30 cellular contexts compared by ENCODE assay signal in the genomic region with DNA sequence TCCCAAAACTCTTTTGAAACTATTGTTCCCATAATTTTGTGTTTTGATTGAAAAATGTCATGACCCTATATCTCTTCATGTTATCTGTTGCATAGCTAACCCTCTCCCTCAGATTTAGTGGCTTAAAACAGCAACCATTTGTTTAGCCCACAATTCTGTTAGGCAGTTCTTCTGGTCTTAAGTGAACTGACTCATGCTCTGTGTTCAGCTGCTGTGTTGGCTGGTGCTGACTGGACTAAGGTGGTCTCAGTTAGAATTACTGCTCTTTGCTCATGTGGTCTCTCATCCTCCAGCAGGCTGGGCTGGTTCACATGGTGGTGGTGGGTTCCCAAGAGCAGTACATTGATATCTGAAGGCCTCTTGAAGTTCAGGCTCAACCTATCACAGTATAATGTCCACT.
"Had no signal": no experiment of that assay in that cellular context is flagged by ENCODE, and none has a peak within 500 bp of the region (broad histone marks: within the 10 kb centered on the region; RNA-seq: fewer than 3 reads in every experiment).

No MANE protein-coding gene starts in this region.

- H3K36me3 ChIP-seq: neural progenitor cell, ovary, right lobe of liver, sigmoid colon, spleen, suprapubic skin, tibial artery, upper lobe of left lung, uterus had no signal

- DNase-seq: naive thymus-derived CD4-positive, alpha-beta T cell; natural killer cell; occipital lobe; ovary; posterior cingulate gyrus; psoas muscle; right cardiac atrium; right lobe of liver; sigmoid colon; spleen; stimulated activated CD4-positive, alpha-beta T cell treated with anti-CD3 and anti-CD28 coated beads, Interleukin-12 subunit alpha, Interleukin-12 subunit beta, amount 100 ng/mL, for 4 hours; stimulated activated CD4-positive, alpha-beta T cell treated with anti-CD3 and anti-CD28 coated beads, Interleukin-1b, Interleukin-23, amount 100 ng/mL, for 48 hours; stimulated activated CD4-positive, alpha-beta T cell treated with anti-CD3 and anti-CD28 coated beads, Interleukin-4, amount 100 ng/mL, for 1 hour; stimulated activated CD4-positive, alpha-beta T cell treated with anti-CD3 and anti-CD28 coated beads, Interleukin-4, amount 100 ng/mL, for 4 hours; stimulated activated CD8-positive, alpha-beta memory T cell treated with anti-CD3 and anti-CD28 coated beads, Interleukin-4, amount 100 ng/mL, for 48 hours; stimulated activated naive CD4-positive, alpha-beta T cell; stimulated activated naive CD8-positive, alpha-beta T cell treated with anti-CD3 and anti-CD28 coated beads, Interleukin-15, amount 100 ng/mL, for 72 hours; stimulated activated naive CD8-positive, alpha-beta T cell treated with anti-CD3 and anti-CD28 coated beads, Interleukin-15, Interleukin-2, amounts not matched to agents 100 U/mL and 50 U/mL, for 24 hours; substantia nigra; testis; tibial artery; trophoblast cell; upper lobe of left lung; uterus had no signal

- H3K9me3 ChIP-seq: ovary, psoas muscle, right lobe of liver, sigmoid colon, spleen, suprapubic skin, testis, tibial artery, upper lobe of left lung, uterus had no signal

- H3K27ac ChIP-seq: neural progenitor cell, ovary, parathyroid adenoma, psoas muscle, right lobe of liver, sigmoid colon, skin epidermis, spleen, suprapubic skin, testis, tibial artery, upper lobe of left lung, uterus had no signal

- H3K27me3 ChIP-seq: neural progenitor cell, ovary, right lobe of liver, sigmoid colon, spleen, suprapubic skin, testis, tibial artery, upper lobe of left lung, uterus had no signal

- ATAC-seq: naive thymus-derived CD4-positive, alpha-beta T cell; natural killer cell; psoas muscle; right cardiac atrium; right lobe of liver; stimulated activated memory B cell treated with anti-CD40 and anti-IgM and Interleukin-4, amounts not matched to agents 10 μg/mL and 1 μg/mL and 100 μg/mL, for 72 hours; stimulated activated naive CD8-positive, alpha-beta T cell treated with anti-CD3 and anti-CD28 coated beads, Interleukin-15, amount 100 ng/mL, for 72 hours; stimulated activated naive CD8-positive, alpha-beta T cell treated with anti-CD3 and anti-CD28 coated beads, Interleukin-15, Interleukin-2, amounts not matched to agents 100 U/mL and 50 U/mL, for 24 hours had no signal

- H3K4me1 ChIP-seq: neural progenitor cell, parathyroid adenoma, psoas muscle, right lobe of liver, sigmoid colon, spleen, suprapubic skin, testis, tibial artery, upper lobe of left lung, uterus had no signal

- H3K4me3 ChIP-seq: neural progenitor cell, ovary, psoas muscle, right lobe of liver, sigmoid colon, skin epidermis, smooth muscle cell, spleen, suprapubic skin, testis, tibial artery, upper lobe of left lung, uterus had no signal
